9 cellular contexts compared by ENCODE assay signal in genomic region chr1:223732993-223733798, GRCh38. TPM values are rescaled to one million over a fixed set of nuclear protein-coding genes. Genes with fewer than 3 reads are reported as not detected.
A peak's percentile ranks its signal among the peaks of the same experiment; 100 is the strongest.
DNase-seq lines count a peak whose midpoint lies in the region; ATAC-seq and TF ChIP-seq lines count a peak whose summit lies in the region.
"Had no signal": no experiment of that assay in that cellular context is flagged by ENCODE, and none has a peak within 500 bp of the region (broad histone marks: within the 10 kb centered on the region; RNA-seq: fewer than 3 reads in every experiment).

No MANE protein-coding gene starts in this region.

- intact Hi-C loops in body of pancreas (cut with DNase I), result no loop called here

- H3K36me3 ChIP-seq in body of pancreas (replicated peaks in 1 of 2; ENCODE audit: insufficient read depth in 1 of 2, low read depth in 2 of 2) (no peaks in the 10 kb centered on the region), suprapubic skin (no peaks in the 10 kb centered on the region)

- no peak for TF ChIP-seq CTCF in body of pancreas (IDR thresholded peaks at IDR 0.05)
- TF ChIP-seq CTCF in suprapubic skin (IDR thresholded peaks at IDR 0.05), result no peak

- peak; percentile 20 for DNase-seq in NCI-H1694 (lab: John Stamatoyannopoulos, UW)
- DNase-seq in body of pancreas, result peak in 3 of 4 donors; percentile 32 to 43 (median 38)
- DNase-seq in suprapubic skin (ENCODE audit: low spot score in 2 of 2), result no peak
- DNase-seq in stimulated activated CD4-positive, alpha-beta T cell treated with anti-CD3 and anti-CD28 coated beads, Interleukin-4, amount 100 ng/mL, for 24 hours, result no peak
- DNase-seq in NCI-H510A (lab: John Stamatoyannopoulos, UW), result no peak
- DNase-seq in T1000 (lab: John Stamatoyannopoulos, UW), result no peak
- DNase-seq: activated naive CD4-positive, alpha-beta T cell treated with anti-CD3 and anti-CD28 coated beads for 36 hours had no signal

- H3K9me3 ChIP-seq in body of pancreas, result no peaks in the 10 kb centered on the region
- no peaks in the 10 kb centered on the region for H3K9me3 ChIP-seq in suprapubic skin

- TF ChIP-seq POLR2A in body of pancreas (IDR thresholded peaks at IDR 0.05), result no peak
- TF ChIP-seq POLR2A in suprapubic skin (IDR thresholded peaks at IDR 0.05), result no peak

- H3K4me1 ChIP-seq in body of pancreas, result peaks cover 56% of the 10 kb centered on the region
- peaks cover 47% of the 10 kb centered on the region for H3K4me1 ChIP-seq in suprapubic skin

- WGBS in body of pancreas, 2 donors, result 47 to 66% methylated on average over 6 of the region's 6 CpGs
- WGBS in suprapubic skin, result 61% methylated on average over 6 of the region's 6 CpGs

- H3K4me3 ChIP-seq in body of pancreas (no peak overlapping the region), suprapubic skin (no peak overlapping the region)

- H3K27me3 ChIP-seq in body of pancreas (no peaks in the 10 kb centered on the region), layer of hippocampus (ENCODE audit: control insufficient read depth, insufficient read depth, low read length) (no peaks in the 10 kb centered on the region), suprapubic skin (no peaks in the 10 kb centered on the region)

- peak; percentile 44 for ATAC-seq in body of pancreas
- no peak for ATAC-seq in HG03196 (IDR thresholded peaks at IDR 0.05; ENCODE audit: unreplicated experiment)

- peak overlapping the region; percentile 22 to 76 (median 54) for H3K27ac ChIP-seq in body of pancreas
- peak overlapping the region; percentile 53 for H3K27ac ChIP-seq in layer of hippocampus (ENCODE audit: low read depth, low read length)
- H3K27ac ChIP-seq in suprapubic skin, result peak overlapping the region; percentile 66

- no peak for TF ChIP-seq EP300 in suprapubic skin (IDR thresholded peaks at IDR 0.05)

RNA-seq across cellular contexts. Expression of gene CAPN2, which starts 20.9 kb away (rescaled TPM):
- 10 to 100 TPM; 85.7 to 90.0 TPM for total RNA-seq in body of pancreas
- total RNA-seq in suprapubic skin, result 10 to 100 TPM; 33.6 to 87.6 (median 44.0) TPM

Comparison
In these comparisons a context has a peak if more than half of its experiments do, and no peak if none do; other contexts are left out.
1. DNase-seq: peak in NCI-H1694 (single experiment) and body of pancreas (3 of 4); none in suprapubic skin (0 of 2), stimulated activated CD4-positive, alpha-beta T cell treated with anti-CD3 and anti-CD28 coated beads, Interleukin-4, amount 100 ng/mL, for 24 hours (single experiment), NCI-H510A (single experiment) and T1000 (single experiment).
2. Peak in every context shown above with its lines, with median percentiles within 50 percentile points of each other: H3K27ac ChIP-seq.